ENCODE assay signal across 33 cellular contexts in genomic region chr11:114569781-114570180, GRCh38. TPM values are rescaled to one million over a fixed set of nuclear protein-coding genes. Genes with fewer than 3 reads are reported as not detected.
"Had no signal": no experiment of that assay in that cellular context is flagged by ENCODE, and none has a peak within 500 bp of the region (broad histone marks: within the 10 kb centered on the region; RNA-seq: fewer than 3 reads in every experiment).

No MANE protein-coding gene starts in this region.

- H3K27ac ChIP-seq: PC-9, RWPE1, WERI-Rb-1 had no signal

- ATAC-seq: activated CD8-positive, alpha-beta memory T cell treated with anti-CD3 and anti-CD28 coated beads, Interleukin-2, amount 10 ng/mL, durations not matched to agents 7 days and 5 days; activated naive CD8-positive, alpha-beta T cell treated with anti-CD3 and anti-CD28 coated beads, Interleukin-2, amount 50 U/mL, for 24 hours; Right ventricle myocardium inferior had no signal

- H3K36me3 ChIP-seq: WERI-Rb-1 had no signal

- H3K4me2 ChIP-seq: PC-9 had no signal

- H3K4me3 ChIP-seq: PC-9 had no signal

- H2AFZ ChIP-seq: PC-9 had no signal

- FAIRE-seq: bronchial epithelial cell, RCC 7860 had no signal

- DNase-seq: activated CD4-positive, alpha-beta memory T cell treated with anti-CD3 and anti-CD28 coated beads, Interleukin-2, amount 10 ng/mL, durations not matched to agents 7 days and 5 days; activated CD4-positive, alpha-beta T cell treated with anti-CD3 and anti-CD28 coated beads for 1 hour; activated CD4-positive, alpha-beta T cell treated with anti-CD3 and anti-CD28 coated beads for 48 hours; activated CD4-positive, CD25-positive, alpha-beta regulatory T cell; activated CD8-positive, alpha-beta memory T cell treated with anti-CD3 and anti-CD28 coated beads for 24 hours; activated CD8-positive, alpha-beta memory T cell treated with anti-CD3 and anti-CD28 coated beads, Interleukin-2, amount 10 ng/mL, durations not matched to agents 7 days and 5 days; activated CD8-positive, alpha-beta memory T cell treated with anti-CD3 and anti-CD28 coated beads, Interleukin-2, amount 50 U/mL, for 48 hours; activated effector memory CD4-positive, alpha-beta T cell treated with Interleukin-2 at 50 U/mL for 16 hours; activated naive CD4-positive, alpha-beta T cell treated with anti-CD3 and anti-CD28 coated beads, Interleukin-2, amount 10 ng/mL, durations not matched to agents 7 days and 5 days; activated naive CD8-positive, alpha-beta T cell treated with anti-CD3 and anti-CD28 coated beads, Interleukin-2, amount 50 U/mL, for 24 hours; activated T-cell treated with anti-CD3 and anti-CD28 coated beads, Interleukin-2, amount 50 U/mL, for 48 hours; anterior cingulate cortex; central memory CD4-positive, alpha-beta T cell; Karpas-422; NCI-H1105; NCI-H1417 treated with DMSO at 0.1 percent for 48 hours; NCI-H1694; NCI-H1930; NCI-H2081 treated with DMSO at 0.1 percent for 48 hours; NCI-H226; NCI-H524 treated with DMSO at 0.1 percent for 48 hours; PC-9; SW 1271; T-helper 1 cell; T-helper 2 cell; T-helper 9 cell; WERI-Rb-1 had no signal

RNA-seq across cellular contexts. Expression of gene NXPE1, which starts 10.1 kb away (rescaled TPM):
- total RNA-seq: activated CD4-positive, alpha-beta memory T cell treated with anti-CD3 and anti-CD28 coated beads, Interleukin-2, amount 10 ng/mL, durations not matched to agents 7 days and 5 days; activated CD8-positive, alpha-beta memory T cell treated with anti-CD3 and anti-CD28 coated beads, Interleukin-2, amount 10 ng/mL, durations not matched to agents 7 days and 5 days; bronchial epithelial cell; MCF 10A; NCI-H460; PC-9; Right ventricle myocardium inferior had no signal

RNA-seq across cellular contexts. Expression of gene NXPE4, which starts 25.8 kb away (rescaled TPM):
- total RNA-seq: activated CD4-positive, alpha-beta memory T cell treated with anti-CD3 and anti-CD28 coated beads, Interleukin-2, amount 10 ng/mL, durations not matched to agents 7 days and 5 days; activated CD8-positive, alpha-beta memory T cell treated with anti-CD3 and anti-CD28 coated beads, Interleukin-2, amount 10 ng/mL, durations not matched to agents 7 days and 5 days; bronchial epithelial cell; MCF 10A; NCI-H460; PC-9; Right ventricle myocardium inferior had no signal
